Comparison of ENCODE assay signal across 18 cellular contexts in the genomic region with DNA sequence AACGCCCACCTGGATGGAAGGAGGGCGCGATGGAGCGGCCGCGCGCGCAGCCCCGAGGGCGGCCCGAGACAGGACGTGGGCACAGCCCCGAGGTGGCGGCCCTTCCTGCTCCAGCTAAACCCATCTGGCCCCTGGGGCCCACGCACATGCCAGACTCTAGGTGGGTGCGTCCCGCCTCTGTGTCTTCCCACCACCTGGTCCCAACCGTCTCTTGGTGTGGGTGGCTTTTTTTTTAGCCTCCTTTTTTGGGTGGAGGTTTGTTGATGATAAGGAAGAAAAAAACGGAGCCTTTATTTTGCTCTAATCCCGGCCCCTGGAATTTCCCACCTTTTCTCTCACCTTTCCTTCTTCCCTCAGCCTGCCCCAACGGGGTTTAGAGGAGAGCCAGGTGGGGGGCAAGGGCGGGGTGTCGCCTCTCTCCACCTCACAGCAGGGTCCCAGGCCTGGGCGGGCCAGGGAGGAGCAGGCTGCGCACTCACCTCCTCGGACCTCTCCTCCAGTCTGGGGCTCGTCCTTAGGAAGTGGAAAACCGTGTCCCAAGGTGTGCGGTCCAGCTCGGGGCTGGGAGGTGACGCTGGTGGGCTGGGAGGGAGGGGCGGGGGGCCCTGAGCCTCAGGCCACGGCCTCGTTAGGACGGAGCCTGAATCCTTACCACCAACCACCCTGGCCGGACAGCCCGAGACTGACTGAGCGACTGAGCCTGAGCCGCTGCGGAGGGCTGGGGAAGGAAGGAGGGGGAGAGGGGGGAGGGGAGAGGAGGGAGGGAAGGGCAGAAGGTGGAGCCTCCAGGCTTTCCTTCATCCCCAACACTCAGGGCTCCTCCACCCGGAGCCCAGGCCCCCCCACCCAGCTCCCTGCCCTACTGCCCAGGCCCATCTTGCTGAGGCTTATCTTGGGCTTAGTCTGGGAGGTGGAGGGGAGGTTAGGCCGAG. TPM values are rescaled to one million over a fixed set of nuclear protein-coding genes. Genes with fewer than 3 reads are reported as not detected.
A peak's percentile ranks its signal among the peaks of the same experiment; 100 is the strongest.
DNase-seq lines count a peak whose midpoint lies in the region; ATAC-seq and TF ChIP-seq lines count a peak whose summit lies in the region.
"Had no signal": no experiment of that assay in that cellular context is flagged by ENCODE, and none has a peak within 500 bp of the region (broad histone marks: within the 10 kb centered on the region; RNA-seq: fewer than 3 reads in every experiment).

A gene (minus strand): TSS at position 696 of the 932 bp plus-strand sequence. CDS start 771 bp downstream, outside the sequence.

- no peak within 1 kb of the TSS for H2AFZ ChIP-seq in PC-3 (ENCODE audit: low read length)

- no peak within 1 kb of the TSS for H3K27ac ChIP-seq in mesodermal cell (ENCODE audit: low read depth, low read length, severe bottlenecking)
- H3K27ac ChIP-seq in PC-3 (ENCODE audit: low read length) = no peak within 1 kb of the TSS
- H3K27ac ChIP-seq: 22Rv1, VCaP had no signal

- no peaks in the 10 kb centered on the region for H3K36me3 Mint-ChIP-seq in activated naive CD4-positive, alpha-beta T cell treated with anti-CD3 and anti-CD28 coated beads, Interleukin-2, amount 50 U/mL, for 72 hours
- H3K36me3 Mint-ChIP-seq: activated CD8-positive, alpha-beta memory T cell treated with anti-CD3 and anti-CD28 coated beads, Interleukin-2, amount 10 ng/mL, durations not matched to agents 7 days and 5 days had no signal

- H3K9me3 Mint-ChIP-seq in activated naive CD4-positive, alpha-beta T cell treated with anti-CD3 and anti-CD28 coated beads, Interleukin-2, amount 50 U/mL, for 72 hours = no peaks in the 10 kb centered on the region
- H3K9me3 Mint-ChIP-seq: CD8-positive, alpha-beta T cell had no signal

- WGBS in mesodermal cell (ENCODE audit: insufficient coverage in 2 of 2), 2 experiments = 19 to 40% methylated on average over 3 to 15 of the region's 42 CpGs

- intact Hi-C loops in PC-3 (cut with micrococcal nuclease) = no loop called here

- peaks cover 5% of the 10 kb centered on the region for H3K4me1 ChIP-seq in mesodermal cell (ENCODE audit: control insufficient read depth, insufficient read depth, low read length, poor library complexity, severe bottlenecking)
- H3K4me1 ChIP-seq in PC-3 (ENCODE audit: insufficient read depth, low read length) = no peaks in the 10 kb centered on the region

- no TSS peak for BruUV-seq in PC-3 (replicated peaks; lab: Mats Ljungman, UMichigan)

- DNase-seq in NCI-H82 (lab: John Stamatoyannopoulos, UW) (peak; percentile 3), NCI-H82 treated with DMSO at 0.1 percent for 48 hours (lab: John Stamatoyannopoulos, UW; ENCODE audit: unreplicated experiment) (no peak), epidermal melanocyte (ENCODE audit: insufficient read length, low spot score) (peak; percentile 71), superior temporal gyrus (ENCODE audit: extremely low spot score) (peak; percentile 74), PC-3 (no peak)
- no peak for DNase-seq in activated naive CD4-positive, alpha-beta T cell treated with anti-CD3 and anti-CD28 coated beads, Interleukin-2, amount 50 U/mL, for 72 hours (ENCODE audit: low spot score in 2 of 2)
- DNase-seq: activated CD8-positive, alpha-beta memory T cell treated with anti-CD3 and anti-CD28 coated beads, Interleukin-2, amount 10 ng/mL, durations not matched to agents 7 days and 5 days; activated naive CD4-positive, alpha-beta T cell treated with anti-CD3 and anti-CD28 coated beads, Interleukin-2, amount 50 U/mL, for 16 hours; CD8-positive, alpha-beta T cell; cerebellar nuclear complex; GF-D8 had no signal

- no peaks in the 10 kb centered on the region for H3K9me2 ChIP-seq in PC-3 (replicated peaks; ENCODE audit: low read length)

- H3K79me2 ChIP-seq in PC-3 (ENCODE audit: low read length) = no peaks in the 10 kb centered on the region

- H3K27me3 ChIP-seq in PC-3 (ENCODE audit: low read length) = no peaks in the 10 kb centered on the region

- no peak within 1 kb of the TSS for H3K9ac ChIP-seq in PC-3 (ENCODE audit: low read length)

- CTCF ChIA-PET in PC-3 (lab: Charles Lee) = no interaction called here

- H3K36me3 ChIP-seq in mesodermal cell (ENCODE audit: control insufficient read depth, insufficient read depth, low read length) = no peaks in the 10 kb centered on the region
- no peaks in the 10 kb centered on the region for H3K36me3 ChIP-seq in PC-3 (ENCODE audit: low read depth, low read length)

- no peaks in the 10 kb centered on the region for H4K20me1 ChIP-seq in PC-3 (ENCODE audit: low read length)

- no peak for ATAC-seq in activated naive CD4-positive, alpha-beta T cell treated with anti-CD3 and anti-CD28 coated beads, Interleukin-2, amount 50 U/mL, for 72 hours
- ATAC-seq in PC-3 (no peak), HG03520 (IDR thresholded peaks at IDR 0.05; ENCODE audit: unreplicated experiment) (no peak)
- ATAC-seq: activated CD8-positive, alpha-beta memory T cell treated with anti-CD3 and anti-CD28 coated beads, Interleukin-2, amount 10 ng/mL, durations not matched to agents 7 days and 5 days; CD8-positive, alpha-beta T cell; SK-N-SH treated with all-trans-retinoic acid at 6 μM for 48 hours had no signal

- H3K27ac Mint-ChIP-seq in activated naive CD4-positive, alpha-beta T cell treated with anti-CD3 and anti-CD28 coated beads, Interleukin-2, amount 50 U/mL, for 72 hours = no peak within 1 kb of the TSS
- H3K27ac Mint-ChIP-seq: activated CD8-positive, alpha-beta memory T cell treated with anti-CD3 and anti-CD28 coated beads, Interleukin-2, amount 10 ng/mL, durations not matched to agents 7 days and 5 days; CD8-positive, alpha-beta T cell had no signal

- no peak for TF ChIP-seq CTCF in PC-3 (conservative IDR thresholded peaks at IDR 0.05; ENCODE audit: low read depth, low read length)

- no peak within 1 kb of the TSS for H3K4me2 ChIP-seq in PC-3 (ENCODE audit: low read length)

- peak within 1 kb of the TSS; percentile 16 for H3K4me3 ChIP-seq in mesodermal cell (ENCODE audit: extremely low read depth, insufficient read depth, low read length, poor library complexity, severe bottlenecking)
- H3K4me3 ChIP-seq in PC-3 (ENCODE audit: low read length) = no peak within 1 kb of the TSS

- no peaks in the 10 kb centered on the region for H3F3A ChIP-seq in PC-3 (ENCODE audit: low read length, unreplicated experiment)

- POLR2A ChIA-PET in PC-3 (lab: Charles Lee; ENCODE audit: unreplicated experiment) = no interaction called here

- H3K9me3 ChIP-seq in mesodermal cell (ENCODE audit: control insufficient read depth, low read length) = no peaks in the 10 kb centered on the region
- no peaks in the 10 kb centered on the region for H3K9me3 ChIP-seq in PC-3 (ENCODE audit: low read length)

RNA-seq across cellular contexts. Expression of the gene that starts here (rescaled TPM):
- polyA plus RNA-seq in mesodermal cell (2013, experiment 1 of 2) = 9.0 TPM
- polyA plus RNA-seq in mesodermal cell (2013, experiment 2 of 2) = 8.3 TPM
- not detected for total RNA-seq in activated naive CD4-positive, alpha-beta T cell treated with anti-CD3 and anti-CD28 coated beads, Interleukin-2, amount 50 U/mL, for 72 hours
- 1.1 TPM in 1 of 2 replicates, not detected in the other for total RNA-seq in PC-3 (2014; rRNA removed)
- total RNA-seq: activated CD8-positive, alpha-beta memory T cell treated with anti-CD3 and anti-CD28 coated beads, Interleukin-2, amount 10 ng/mL, durations not matched to agents 7 days and 5 days; CD8-positive, alpha-beta T cell; fibroblast of lung; myocyte had no signal
- polyA plus RNA-seq: fibroblast of lung had no signal

Comparison
In these comparisons a context has a peak if more than half of its experiments do, and no peak if none do; other contexts are left out.
1. DNase-seq: peak in NCI-H82 (single experiment), epidermal melanocyte (single experiment) and superior temporal gyrus (single experiment); none in NCI-H82 treated with DMSO at 0.1 percent for 48 hours (single experiment), activated naive CD4-positive, alpha-beta T cell treated with anti-CD3 and anti-CD28 coated beads, Interleukin-2, amount 50 U/mL, for 72 hours (0 of 2) and PC-3 (single experiment).